Comparison of ENCODE assay signal across 14 cellular contexts in genomic region chr20:61803416-61803902, GRCh38.
A peak's percentile ranks its signal among the peaks of the same experiment; 100 is the strongest.
DNase-seq lines count a peak whose midpoint lies in the region; ATAC-seq and TF ChIP-seq lines count a peak whose summit lies in the region.
"Had no signal": no experiment of that assay in that cellular context is flagged by ENCODE, and none has a peak within 500 bp of the region (broad histone marks: within the 10 kb centered on the region; RNA-seq: fewer than 3 reads in every experiment).

No MANE protein-coding gene starts in this region.

- peak; percentile 82 for ATAC-seq in IMR-90 (ENCODE audit: low read depth)
- no peak for ATAC-seq in HG03108 (IDR thresholded peaks at IDR 0.05; ENCODE audit: unreplicated experiment)

- H3K56ac ChIP-seq in IMR-90 (ENCODE audit: extremely low read depth, insufficient read depth, low read length): no peak overlapping the region

- no TSS peak for BruUV-seq in IMR-90 (replicated peaks; lab: Mats Ljungman, UMichigan)

- dilution Hi-C loops in IMR-90 (cut with HindIII; ENCODE audit: low sequenced_read_pairs, unreplicated experiment): no loop called here

- no peak for DNase-seq in IMR-90
- DNase-seq in esophagus muscularis mucosa (ENCODE audit: extremely low spot score): no peak
- DNase-seq in nephron progenitor cell: no peak
- no peak for DNase-seq in nucleus accumbens (lab: John Stamatoyannopoulos, UW)
- DNase-seq in colonic mucosa: no peak
- no peak for DNase-seq in NK-92 treated with Interleukin-12 subunit alpha and Interleukin-12 subunit beta, amount 100 ng/mL, for 24 hours (lab: John Stamatoyannopoulos, UW)
- DNase-seq: activated CD4-positive, CD25-positive, alpha-beta regulatory T cell treated with anti-CD3 and anti-CD28 coated beads, Interleukin-2, amount 50 U/mL, for 72 hours; activated gamma-delta T cell treated with Interleukin-2 at 50 U/mL for 16 hours; effector CD4-positive, alpha-beta T cell; NCI-H2171 treated with DMSO at 0.1 percent for 48 hours; stimulated activated naive CD4-positive, alpha-beta T cell treated with Interleukin-2 at 50 U/mL for 16 hours had no signal

- H4K91ac ChIP-seq in IMR-90 (ENCODE audit: insufficient read depth, low read depth, low read length): no peak overlapping the region

- POLR2A ChIA-PET in IMR-90 (lab: Charles Lee; ENCODE audit: unreplicated experiment): interaction anchor here (0.6 kb wide), 1 partner anchor 1838 kb away, joined by 3 read pairs; no protein-coding TSS in a partner anchor

- no peaks in the 10 kb centered on the region for H3K79me1 ChIP-seq in IMR-90 (ENCODE audit: low read depth in 1 of 2, low read length in 2 of 2)

- TF ChIP-seq CTCF in IMR-90 (conservative IDR thresholded peaks at IDR 0.05; ENCODE audit: low read depth, low read length) (no peak), esophagus muscularis mucosa (IDR thresholded peaks at IDR 0.05) (no peak), nephron progenitor cell (IDR thresholded peaks at IDR 0.05) (no peak), colonic mucosa (IDR thresholded peaks at IDR 0.05) (no peak)

- H2AK5ac ChIP-seq in IMR-90 (ENCODE audit: low read depth, low read length): no peak overlapping the region

- H3K27ac ChIP-seq in ACC112 (ENCODE audit: low read depth, low read length): no peak overlapping the region
- H3K27ac ChIP-seq in IMR-90 (ENCODE audit: insufficient read depth, low read length): no peak overlapping the region
- H3K27ac ChIP-seq in esophagus muscularis mucosa (replicated peaks in 1 of 4): peak overlapping the region in 1 of 4 donors; percentile 27
- H3K27ac ChIP-seq in colonic mucosa: no peak overlapping the region

- no peaks in the 10 kb centered on the region for H3K9me1 ChIP-seq in IMR-90 (ENCODE audit: insufficient read depth, low read length)

- no peak overlapping the region for H3K9ac ChIP-seq in IMR-90 (ENCODE audit: low read depth, low read length)
- no peak overlapping the region for H3K9ac ChIP-seq in colonic mucosa (ENCODE audit: low read depth in 2 of 2, low read length in 2 of 2)

- H2AFZ ChIP-seq in ACC112 (ENCODE audit: low read length, unreplicated experiment) (no peak overlapping the region), IMR-90 (replicated peaks; ENCODE audit: low read length, poor library complexity) (peak overlapping the region; percentile 70)

- TF ChIP-seq EP300 in esophagus muscularis mucosa (IDR thresholded peaks at IDR 0.05): no peak

- H3K4me3 ChIP-seq in ACC112 (ENCODE audit: low read depth, low read length) (peak overlapping the region; percentile 36), IMR-90 (ENCODE audit: insufficient read depth, low read depth, low read length) (0 out of 2 replicates have a peak overlapping the region, but pooled peaks have one; percentile 13), esophagus muscularis mucosa (peak overlapping the region; percentile 30 to 36 (median 32)), colonic mucosa (no peak overlapping the region)

- peak overlapping the region; percentile 58 for H3K4me3 Mint-ChIP-seq in nephron progenitor cell
- H3K4me3 Mint-ChIP-seq: T-helper 1 cell treated with Interleukin-12 subunit alpha and Interleukin-12 subunit beta and Interleukin-4 antibody, amounts not matched to agents 30 μg/mL and 1 μg/mL, for 36 hours had no signal

- no peaks in the 10 kb centered on the region for H3K36me3 ChIP-seq in ACC112 (ENCODE audit: insufficient read depth, low read length)
- H3K36me3 ChIP-seq in IMR-90 (ENCODE audit: control insufficient read depth, insufficient read depth, low read length): no peaks in the 10 kb centered on the region
- no peaks in the 10 kb centered on the region for H3K36me3 ChIP-seq in esophagus muscularis mucosa
- no peaks in the 10 kb centered on the region for H3K36me3 ChIP-seq in colonic mucosa

- H2BK20ac ChIP-seq in IMR-90 (ENCODE audit: low read depth, low read length): no peak overlapping the region

- H3K23ac ChIP-seq in IMR-90 (ENCODE audit: low read depth, low read length): no peak overlapping the region

- 0% methylated on average over 3 of the region's 17 CpGs; no CpG with 5 or more reads in 1 of the 2 experiments for whole genome bisulfite sequencing in IMR-90 (ENCODE audit: extremely low coverage in 2 of 2, insufficient read length in 1 of 2), 2 experiments
- 21% methylated on average over 13 of the region's 17 CpGs for WGBS in esophagus muscularis mucosa

- H3K36me3 Mint-ChIP-seq in nephron progenitor cell (ENCODE audit: low read depth): no peaks in the 10 kb centered on the region

- no peak overlapping the region for H2AK9ac ChIP-seq in IMR-90 (replicated peaks; ENCODE audit: low read depth, low read length, poor library complexity)

- H3K18ac ChIP-seq in IMR-90 (ENCODE audit: low read depth, low read length): no peak overlapping the region

- in situ Hi-C loops in IMR-90 (cut with MboI; ENCODE audit: low sequenced_read_pairs): no loop called here

- intact Hi-C loops in IMR-90 (cut with micrococcal nuclease): no loop called here
- intact Hi-C loops in esophagus muscularis mucosa (cut with DNase I): no loop called here
- intact Hi-C loops in colonic mucosa (cut with DNase I): no loop called here

- peaks cover 32% of the 10 kb centered on the region for H3K4me1 Mint-ChIP-seq in nephron progenitor cell

- peaks cover 37% of the 10 kb centered on the region for H3K27me3 ChIP-seq in ACC112 (ENCODE audit: insufficient read depth, low read length)
- peaks cover 13% of the 10 kb centered on the region; the same call in 1 of the 2 replicates for H3K27me3 ChIP-seq in IMR-90 (ENCODE audit: control insufficient read depth, insufficient read depth, low read length)
- H3K27me3 ChIP-seq in esophagus muscularis mucosa: peaks cover 0 to 64% (median 0%) of the 10 kb centered on the region in 4 donors
- H3K27me3 ChIP-seq in colonic mucosa: no peaks in the 10 kb centered on the region

- H2BK15ac ChIP-seq in IMR-90 (ENCODE audit: low read depth, low read length): no peak overlapping the region

- H4K20me1 ChIP-seq in IMR-90 (ENCODE audit: insufficient read depth, low read length): no peaks in the 10 kb centered on the region

- H3K4me2 ChIP-seq in IMR-90 (ENCODE audit: low read depth, low read length): peak overlapping the region; percentile 63

- H2BK5ac ChIP-seq in IMR-90 (ENCODE audit: low read depth, low read length, poor library complexity, severe bottlenecking): no peak overlapping the region

- H2BK120ac ChIP-seq in IMR-90 (ENCODE audit: low read depth, low read length): no peak overlapping the region

- no peak overlapping the region for H4K5ac ChIP-seq in IMR-90 (ENCODE audit: low read depth, low read length)

- no peaks in the 10 kb centered on the region for H3K9me3 Mint-ChIP-seq in nephron progenitor cell
- H3K9me3 Mint-ChIP-seq: T-helper 1 cell treated with Interleukin-12 subunit alpha and Interleukin-12 subunit beta and Interleukin-4 antibody, amounts not matched to agents 30 μg/mL and 1 μg/mL, for 36 hours had no signal

- no peak for TF ChIP-seq RAD21 in IMR-90 (IDR thresholded peaks at IDR 0.05; ENCODE audit: low read length)

- no peak overlapping the region for H3K14ac ChIP-seq in IMR-90 (replicated peaks; ENCODE audit: low read depth, low read length)

- H3K79me2 ChIP-seq in ACC112 (ENCODE audit: control insufficient read depth, insufficient read depth, low read length, unreplicated experiment): no peaks in the 10 kb centered on the region

- CTCF ChIA-PET in IMR-90 (lab: Yijun Ruan, JAX): no interaction called here

- H3K27ac Mint-ChIP-seq in nephron progenitor cell: peak overlapping the region; percentile 94
- H3K27ac Mint-ChIP-seq: T-helper 1 cell treated with Interleukin-12 subunit alpha and Interleukin-12 subunit beta and Interleukin-4 antibody, amounts not matched to agents 30 μg/mL and 1 μg/mL, for 36 hours had no signal

- H3K27me3 Mint-ChIP-seq in nephron progenitor cell (ENCODE audit: low read depth, poor library complexity): peaks cover 27% of the 10 kb centered on the region

- H3K4me1 ChIP-seq in ACC112 (ENCODE audit: control insufficient read depth, insufficient read depth, low read length, unreplicated experiment) (no peaks in the 10 kb centered on the region), IMR-90 (ENCODE audit: control insufficient read depth, insufficient read depth, low read length) (no peaks in the 10 kb centered on the region), esophagus muscularis mucosa (peaks cover 0 to 20% (median 16%) of the 10 kb centered on the region in 4 donors), colonic mucosa (no peaks in the 10 kb centered on the region)

- H4K8ac ChIP-seq in IMR-90 (ENCODE audit: low read depth in 2 of 2, low read length in 2 of 2): no peak overlapping the region

- no peak overlapping the region for H3K4ac ChIP-seq in IMR-90 (ENCODE audit: low read depth, low read length)

- H3K9me3 ChIP-seq in IMR-90 (ENCODE audit: control insufficient read depth, insufficient read depth, low read length) (no peaks in the 10 kb centered on the region), esophagus muscularis mucosa (no peaks in the 10 kb centered on the region), colonic mucosa (no peaks in the 10 kb centered on the region)

- TF ChIP-seq POLR2A in IMR-90 (IDR thresholded peaks at IDR 0.05; ENCODE audit: low read depth, low read length) (no peak), esophagus muscularis mucosa (IDR thresholded peaks at IDR 0.05; ENCODE audit: low read depth) (no peak)

TF ChIP-seq in IMR-90, 13 proteins besides CTCF, POLR2A, EP300 and RAD21 (continues in another document):
- TF ChIP-seq BHLHE40 (IDR thresholded peaks at IDR 0.05; ENCODE audit: low read depth, low read length) (no peak), ELK1 (IDR thresholded peaks at IDR 0.05; ENCODE audit: borderline replicate concordance, low read depth, low read length) (no peak), NFE2L2 (IDR thresholded peaks at IDR 0.05; ENCODE audit: low read depth, low read length) (no peak), CEBPB (IDR thresholded peaks at IDR 0.05; ENCODE audit: low read depth, low read length) (no peak), MAFK (IDR thresholded peaks at IDR 0.05; ENCODE audit: low read depth, low read length) (no peak), RCOR1 (IDR thresholded peaks at IDR 0.05; ENCODE audit: insufficient replicate concordance, low read length) (no peak), CHD1 (IDR thresholded peaks at IDR 0.05; ENCODE audit: low read depth, low read length) (no peak)
